Comparison of ENCODE assay signal across 22 cellular contexts in genomic region chr13:56893843-56894242, GRCh38.
"Had no signal": no experiment of that assay in that cellular context is flagged by ENCODE, and none has a peak within 500 bp of the region (broad histone marks: within the 10 kb centered on the region; RNA-seq: fewer than 3 reads in every experiment).

No MANE protein-coding gene starts in this region.

- FAIRE-seq: islet of Langerhans had no signal

- ATAC-seq: activated CD4-positive, CD25-positive, alpha-beta regulatory T cell treated with anti-CD3 and anti-CD28 coated beads, Interleukin-2, amount 50 U/mL, for 24 hours; activated CD8-positive, alpha-beta memory T cell treated with anti-CD3 and anti-CD28 coated beads, Interleukin-2, amount 10 ng/mL, durations not matched to agents 7 days and 5 days; activated CD8-positive, alpha-beta T cell treated with anti-CD3 and anti-CD28 coated beads for 36 hours; activated naive CD8-positive, alpha-beta T cell treated with anti-CD3 and anti-CD28 coated beads, Interleukin-2, amount 50 U/mL, for 24 hours; body of pancreas; gastroesophageal sphincter; heart left ventricle; left cardiac atrium; natural killer cell treated with Interleukin-12 subunit alpha and Interleukin-12 subunit beta and Interleukin-15 and Interleukin-18, amount 100 ng/mL, for 72 hours; stimulated activated naive B cell treated with anti-CD40 and anti-IgM and Interleukin-4, amounts not matched to agents 10 μg/mL and 1 μg/mL and 100 μg/mL, for 72 hours had no signal

- DNase-seq: activated CD4-positive, alpha-beta T cell treated with anti-CD3 and anti-CD28 coated beads, Interleukin-2, amount 10 ng/mL, durations not matched to agents 7 days and 5 days; activated CD8-positive, alpha-beta memory T cell treated with anti-CD3 and anti-CD28 coated beads, Interleukin-2, amount 10 ng/mL, durations not matched to agents 7 days and 5 days; activated CD8-positive, alpha-beta T cell treated with anti-CD3 and anti-CD28 coated beads for 36 hours; activated gamma-delta T cell; activated naive CD4-positive, alpha-beta T cell treated with anti-CD3 and anti-CD28 coated beads, Interleukin-2, amount 50 U/mL, for 16 hours; activated naive CD8-positive, alpha-beta T cell treated with anti-CD3 and anti-CD28 coated beads, Interleukin-2, amount 50 U/mL, for 24 hours; activated T-cell treated with anti-CD3 and anti-CD28 coated beads for 4 hours; anterior cingulate cortex; body of pancreas; heart left ventricle; left cardiac atrium; ovary; stimulated activated CD4-positive, alpha-beta T cell treated with anti-CD3 and anti-CD28 coated beads, Interleukin-2, amount 100 ng/mL, for 48 hours; stimulated activated CD8-positive, alpha-beta memory T cell treated with anti-CD3 and anti-CD28 coated beads, Interleukin-4, amount 100 ng/mL, for 48 hours; stimulated activated naive B cell treated with anti-CD40 and anti-IgM and Interleukin-4, amounts not matched to agents 10 μg/mL and 1 μg/mL and 100 μg/mL, for 72 hours; testis; trophoblast cell; uterus had no signal
